In genomic region chr3:71254658-71255057, GRCh38 we compare ENCODE assay signal across 11 cellular contexts.
DNase-seq lines count a peak whose midpoint lies in the region; ATAC-seq and TF ChIP-seq lines count a peak whose summit lies in the region.
"Had no signal": no experiment of that assay in that cellular context is flagged by ENCODE, and none has a peak within 500 bp of the region (broad histone marks: within the 10 kb centered on the region; RNA-seq: fewer than 3 reads in every experiment).

No MANE protein-coding gene starts in this region.

- peak overlapping the region; percentile 72 for H3K27ac Mint-ChIP-seq in CD4-positive, alpha-beta T cell
- H3K27ac Mint-ChIP-seq in progenitor cell of endocrine pancreas: peak overlapping the region; percentile 82
- H3K27ac Mint-ChIP-seq: activated T-cell treated with anti-CD3 and anti-CD28 coated beads, Interleukin-2, amount 50 U/mL, for 72 hours had no signal

- DNase-seq in CD4-positive, alpha-beta T cell: no peak
- DNase-seq in adipocyte (ENCODE audit: low read depth): peak; percentile 81
- DNase-seq in heart right ventricle: no peak
- DNase-seq in progenitor cell of endocrine pancreas (ENCODE audit: low spot score, unreplicated experiment): no peak
- DNase-seq in NCI-H524 treated with DMSO at 0.1 percent for 48 hours (lab: John Stamatoyannopoulos, UW): no peak
- no peak for DNase-seq in HAP-1 (ENCODE audit: low spot score in 2 of 2)
- no peak for DNase-seq in GM13977 (ENCODE audit: low spot score)
- DNase-seq: activated CD4-positive, CD25-positive, alpha-beta regulatory T cell treated with anti-CD3 and anti-CD28 coated beads, Interleukin-2, amount 50 U/mL, for 72 hours; activated T-cell treated with anti-CD3 and anti-CD28 coated beads, Interleukin-2, amount 50 U/mL, for 72 hours had no signal

- H3K27me3 ChIP-seq in CD4-positive, alpha-beta T cell (ENCODE audit: control insufficient read depth, insufficient read depth, low read length): no peaks in the 10 kb centered on the region
- H3K27me3 ChIP-seq in adipocyte (replicated peaks; ENCODE audit: control insufficient read depth, insufficient read depth, low read length): no peaks in the 10 kb centered on the region
- H3K27me3 ChIP-seq in heart right ventricle: no peaks in the 10 kb centered on the region
- H3K27me3 ChIP-seq in HAP-1 (ENCODE audit: low read depth): no peaks in the 10 kb centered on the region

- CTCF ChIA-PET in CD4-positive, alpha-beta T cell (lab: Charles Lee): no interaction called here

- TF ChIP-seq CTCF in CD4-positive, alpha-beta T cell (IDR thresholded peaks at IDR 0.05): no peak
- no peak for TF ChIP-seq CTCF in heart right ventricle (IDR thresholded peaks at IDR 0.05)
- TF ChIP-seq CTCF in progenitor cell of endocrine pancreas (IDR thresholded peaks at IDR 0.05; ENCODE audit: unreplicated experiment): no peak
- TF ChIP-seq CTCF in GM13977 (IDR thresholded peaks at IDR 0.05; ENCODE audit: extremely low read depth, insufficient read depth, missing control alignments): no peak

- in situ Hi-C loops in HAP-1 (cut with MboI; ENCODE audit: low sequenced_read_pairs) (no loop called here), GM13977 (cut with MboI; ENCODE audit: low pct_unique_long_range_greater_than_20kb, low sequenced_read_pairs, unreplicated experiment) (no loop called here)

- H3K27ac ChIP-seq in CD4-positive, alpha-beta T cell (ENCODE audit: low read depth, low read length): no peak overlapping the region
- H3K27ac ChIP-seq in heart right ventricle: peak overlapping the region in 8 of 10 donors; percentile 13 to 70 (median 51)
- H3K27ac ChIP-seq: C4-2B had no signal

- H3K36me3 Mint-ChIP-seq in CD4-positive, alpha-beta T cell (ENCODE audit: low read depth): peaks cover 76% of the 10 kb centered on the region
- peaks cover 14% of the 10 kb centered on the region for H3K36me3 Mint-ChIP-seq in progenitor cell of endocrine pancreas (ENCODE audit: insufficient read depth)

- H3K4me3 Mint-ChIP-seq in CD4-positive, alpha-beta T cell: no peak overlapping the region
- H3K4me3 Mint-ChIP-seq in progenitor cell of endocrine pancreas (ENCODE audit: low read depth): no peak overlapping the region
- H3K4me3 Mint-ChIP-seq: activated T-cell treated with anti-CD3 and anti-CD28 coated beads, Interleukin-2, amount 50 U/mL, for 72 hours had no signal

- no peaks in the 10 kb centered on the region for H3K36me3 ChIP-seq in adipocyte (ENCODE audit: control insufficient read depth, insufficient read depth, low read length, severe bottlenecking)
- no peaks in the 10 kb centered on the region for H3K36me3 ChIP-seq in heart right ventricle
- H3K36me3 ChIP-seq in HAP-1 (replicated peaks): no peaks in the 10 kb centered on the region

- peak overlapping the region; percentile 40 for H3K9ac ChIP-seq in adipocyte (ENCODE audit: low read length)

- no peaks in the 10 kb centered on the region for H3K27me3 Mint-ChIP-seq in CD4-positive, alpha-beta T cell
- no peaks in the 10 kb centered on the region for H3K27me3 Mint-ChIP-seq in progenitor cell of endocrine pancreas

- H3K4me3 ChIP-seq in adipocyte (ENCODE audit: low read length) (peak overlapping the region; percentile 55), heart right ventricle (no peak overlapping the region), HAP-1 (no peak overlapping the region)

- H3K9me3 ChIP-seq in CD4-positive, alpha-beta T cell (ENCODE audit: control insufficient read depth, low read length): no peaks in the 10 kb centered on the region
- H3K9me3 ChIP-seq in adipocyte (ENCODE audit: control insufficient read depth, low read length) (no peaks in the 10 kb centered on the region), heart right ventricle (no peaks in the 10 kb centered on the region), HAP-1 (no peaks in the 10 kb centered on the region)

- intact Hi-C loops in CD4-positive, alpha-beta T cell (cut with DNase I, micrococcal nuclease): no loop called here
- intact Hi-C loops in heart right ventricle (cut with DNase I): no loop called here

- peaks cover 85% of the 10 kb centered on the region for H3K4me1 Mint-ChIP-seq in CD4-positive, alpha-beta T cell (ENCODE audit: low read depth)
- H3K4me1 Mint-ChIP-seq in progenitor cell of endocrine pancreas (ENCODE audit: low read depth): peaks cover 34% of the 10 kb centered on the region

- H3K4me1 ChIP-seq in adipocyte (ENCODE audit: control insufficient read depth, insufficient read depth, low read length) (peaks cover 14% of the 10 kb centered on the region), heart right ventricle (peaks cover 0 to 33% (median 13%) of the 10 kb centered on the region in 9 donors), HAP-1 (peaks cover 11% of the 10 kb centered on the region)

- H3K9me3 Mint-ChIP-seq in CD4-positive, alpha-beta T cell: no peaks in the 10 kb centered on the region
- no peaks in the 10 kb centered on the region for H3K9me3 Mint-ChIP-seq in progenitor cell of endocrine pancreas (ENCODE audit: low read depth)
- H3K9me3 Mint-ChIP-seq: activated T-cell treated with anti-CD3 and anti-CD28 coated beads, Interleukin-2, amount 50 U/mL, for 72 hours had no signal

- ATAC-seq in CD4-positive, alpha-beta T cell (ENCODE audit: poor library complexity): no peak
- ATAC-seq in heart right ventricle (peak in 6 of 8 donors; percentile 40 to 59 (median 48)), HG03108 (IDR thresholded peaks at IDR 0.05; ENCODE audit: unreplicated experiment) (no peak)
- ATAC-seq: activated T-cell treated with anti-CD3 and anti-CD28 coated beads, Interleukin-2, amount 50 U/mL, for 72 hours had no signal

- POLR2A ChIA-PET in CD4-positive, alpha-beta T cell (lab: Charles Lee): no interaction called here

- 36 to 50% methylated on average over 3 of the region's 3 CpGs for WGBS in heart right ventricle, 2 donors

Comparison
In these comparisons a context has a peak if more than half of its experiments do, and no peak if none do; other contexts are left out.
1. ATAC-seq: peak in heart right ventricle (6 of 8); none in CD4-positive, alpha-beta T cell (single experiment) and HG03108 (single experiment).